18 cellular contexts compared by ENCODE assay signal in the genomic region with DNA sequence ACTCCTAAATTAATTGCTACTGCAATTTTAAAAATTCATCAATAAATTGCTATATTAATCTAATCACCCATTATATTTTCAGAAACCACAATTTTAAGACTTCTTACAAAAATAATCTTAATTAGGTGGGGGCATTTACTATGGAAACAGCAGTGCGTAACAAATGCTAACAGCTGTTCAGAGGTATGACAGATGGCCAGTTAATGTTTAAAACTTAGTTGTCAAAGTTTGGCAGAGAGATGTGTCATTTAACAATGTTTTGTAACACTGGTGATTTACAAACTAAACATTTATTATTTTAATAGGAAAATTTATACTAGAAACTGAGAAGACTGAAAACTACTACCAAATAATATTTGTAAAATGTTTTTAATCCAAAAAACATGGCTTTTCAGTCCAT.
DNase-seq lines count a peak whose midpoint lies in the region; ATAC-seq, FAIRE-seq and TF ChIP-seq lines count a peak whose summit lies in the region.
"Had no signal": no experiment of that assay in that cellular context is flagged by ENCODE, and none has a peak within 500 bp of the region (broad histone marks: within the 10 kb centered on the region; RNA-seq: fewer than 3 reads in every experiment).

No MANE protein-coding gene starts in this region.

- TF ChIP-seq CTCF in astrocyte (IDR thresholded peaks at IDR 0.05; ENCODE audit: insufficient read depth, low read depth, low read length): no peak

- peaks cover 14% of the 10 kb centered on the region for H3K4me1 Mint-ChIP-seq in astrocyte (ENCODE audit: low read depth, unreplicated experiment)

- H3K9me3 Mint-ChIP-seq in astrocyte (ENCODE audit: unreplicated experiment): no peaks in the 10 kb centered on the region

- no peak overlapping the region for H3K9ac ChIP-seq in astrocyte (ENCODE audit: low read length)

- no peak overlapping the region for H3K4me2 ChIP-seq in astrocyte (ENCODE audit: low read length)

- H3K27ac ChIP-seq in astrocyte (ENCODE audit: low read depth, low read length): no peak overlapping the region

- no peaks in the 10 kb centered on the region for H3K36me3 Mint-ChIP-seq in astrocyte (ENCODE audit: low read depth, unreplicated experiment)

- no peaks in the 10 kb centered on the region for H3K27me3 Mint-ChIP-seq in astrocyte (ENCODE audit: low read depth, unreplicated experiment)

- no peaks in the 10 kb centered on the region for H3K36me3 ChIP-seq in astrocyte (ENCODE audit: insufficient read depth, low read length)
- H3K36me3 ChIP-seq: HAP-1 had no signal

- intact Hi-C loops in posterior vena cava (cut with DNase I): no loop called here

- H2AFZ ChIP-seq in astrocyte (ENCODE audit: low read depth, low read length): no peak overlapping the region

- no peaks in the 10 kb centered on the region for H3K9me3 ChIP-seq in astrocyte (ENCODE audit: insufficient read depth, low read depth, low read length)
- H3K9me3 ChIP-seq: Caco-2, HAP-1 had no signal

- no peak overlapping the region for H3K4me3 Mint-ChIP-seq in astrocyte (ENCODE audit: unreplicated experiment)

- H3K27ac Mint-ChIP-seq in astrocyte (ENCODE audit: unreplicated experiment): no peak overlapping the region

- H3K4me1 ChIP-seq in astrocyte (ENCODE audit: insufficient read depth, low read length): peaks cover 6% of the 10 kb centered on the region
- H3K4me1 ChIP-seq: Caco-2 had no signal

- no peaks in the 10 kb centered on the region for H3K79me2 ChIP-seq in astrocyte (ENCODE audit: insufficient read depth, low read length)

- no peaks in the 10 kb centered on the region for H4K20me1 ChIP-seq in astrocyte (ENCODE audit: insufficient read depth, low read length)

- H3K4me3 ChIP-seq in astrocyte (ENCODE audit: insufficient read depth, low read depth, low read length): no peak overlapping the region
- H3K4me3 ChIP-seq: HAP-1 had no signal

- ATAC-seq in GM21528 (IDR thresholded peaks at IDR 0.05; ENCODE audit: low FRiP score, unreplicated experiment): no peak
- ATAC-seq: PC-3 had no signal

- H3K27me3 ChIP-seq in astrocyte (ENCODE audit: insufficient read depth, low read length): no peaks in the 10 kb centered on the region

- FAIRE-seq in astrocyte (lab: Jason Lieb, UNC) (peak; percentile 84), urothelium cell line (lab: Jason Lieb, UNC) (no peak)

- DNase-seq in DMS 273 (lab: John Stamatoyannopoulos, UW; ENCODE audit: unreplicated experiment) (peak; percentile 82), NCI-H2171 (lab: John Stamatoyannopoulos, UW) (peak; percentile 1), astrocyte (ENCODE audit: low read depth) (no peak), myocyte (ENCODE audit: low read depth) (peak; percentile 46), Kasumi-1 (lab: John Stamatoyannopoulos, UW) (no peak), posterior vena cava (ENCODE audit: low spot score) (no peak), urothelium cell line (ENCODE audit: low spot score) (no peak)
- DNase-seq: Caco-2, DMS79, KBM-7, NCI-H1436, NCI-H2081 treated with DMSO at 0.1 percent for 48 hours, NCI-H2227 treated with DMSO at 0.1 percent for 48 hours, NCI-H526 treated with DMSO at 0.1 percent for 48 hours, PC-3, SW 1271 had no signal

Comparison
In these comparisons a context has a peak if more than half of its experiments do, and no peak if none do; other contexts are left out.
1. DNase-seq: peak in DMS 273 (single experiment), NCI-H2171 (single experiment) and myocyte (single experiment); none in astrocyte (single experiment), Kasumi-1 (0 of 2), posterior vena cava (single experiment) and urothelium cell line (single experiment).